In the genomic region with DNA sequence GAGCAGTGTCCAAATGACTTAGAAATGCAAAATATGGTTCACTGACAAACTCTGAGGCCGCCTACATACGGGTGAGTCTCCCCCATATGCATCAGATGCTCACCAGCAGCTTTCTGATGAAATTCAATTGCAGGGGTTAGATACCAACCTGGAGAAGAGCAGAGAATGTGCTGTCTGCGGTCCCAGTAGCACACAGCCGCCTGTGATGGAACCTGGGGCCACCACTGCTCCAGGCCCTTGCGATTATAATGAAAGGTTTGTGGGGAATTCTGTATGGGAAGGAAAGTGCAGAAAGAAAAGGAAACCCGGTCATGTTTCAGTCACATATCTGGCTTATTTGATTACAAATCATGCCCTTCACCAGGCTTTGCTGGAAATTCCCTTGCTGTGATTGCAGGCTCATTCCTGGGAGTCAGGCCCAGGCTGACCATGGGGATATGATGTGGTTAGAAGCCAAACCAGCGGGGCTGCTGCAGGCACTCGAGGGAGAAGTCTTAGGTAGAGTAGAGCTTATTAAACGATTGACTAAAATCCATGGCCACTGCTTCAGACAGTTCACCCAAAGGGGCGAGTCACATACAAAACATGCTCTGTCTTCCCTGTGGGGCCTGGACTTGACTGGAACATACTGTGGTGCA, we compare ENCODE assay signal across 1 cellular context.
TF ChIP-seq lines count a peak whose summit lies in the region.

No MANE protein-coding gene starts in this region.

TF ChIP-seq in WTC11, 78 proteins besides CTCF, POLR2A, EP300 and RAD21 (continued from another document):
- TF ChIP-seq, protein P1, sequence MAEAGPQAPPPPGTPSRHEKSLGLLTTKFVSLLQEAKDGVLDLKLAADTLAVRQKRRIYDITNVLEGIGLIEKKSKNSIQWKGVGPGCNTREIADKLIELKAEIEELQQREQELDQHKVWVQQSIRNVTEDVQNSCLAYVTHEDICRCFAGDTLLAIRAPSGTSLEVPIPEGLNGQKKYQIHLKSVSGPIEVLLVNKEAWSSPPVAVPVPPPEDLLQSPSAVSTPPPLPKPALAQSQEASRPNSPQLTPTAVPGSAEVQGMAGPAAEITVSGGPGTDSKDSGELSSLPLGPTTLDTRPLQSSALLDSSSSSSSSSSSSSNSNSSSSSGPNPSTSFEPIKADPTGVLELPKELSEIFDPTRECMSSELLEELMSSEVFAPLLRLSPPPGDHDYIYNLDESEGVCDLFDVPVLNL (CRISPR knock-in tag; IDR thresholded peaks at IDR 0.05; ENCODE audit: borderline replicate concordance, low read depth): no peak
- TF ChIP-seq ZNF396 (CRISPR knock-in tag; IDR thresholded peaks at IDR 0.05; ENCODE audit: borderline replicate concordance) (no peak), MXD4 (CRISPR knock-in tag; IDR thresholded peaks at IDR 0.05; ENCODE audit: borderline replicate concordance) (no peak), ZBTB21 (CRISPR knock-in tag; IDR thresholded peaks at IDR 0.05; ENCODE audit: borderline replicate concordance) (no peak), SOX15 (CRISPR knock-in tag; IDR thresholded peaks at IDR 0.05) (no peak)
- TF ChIP-seq, protein P2, sequence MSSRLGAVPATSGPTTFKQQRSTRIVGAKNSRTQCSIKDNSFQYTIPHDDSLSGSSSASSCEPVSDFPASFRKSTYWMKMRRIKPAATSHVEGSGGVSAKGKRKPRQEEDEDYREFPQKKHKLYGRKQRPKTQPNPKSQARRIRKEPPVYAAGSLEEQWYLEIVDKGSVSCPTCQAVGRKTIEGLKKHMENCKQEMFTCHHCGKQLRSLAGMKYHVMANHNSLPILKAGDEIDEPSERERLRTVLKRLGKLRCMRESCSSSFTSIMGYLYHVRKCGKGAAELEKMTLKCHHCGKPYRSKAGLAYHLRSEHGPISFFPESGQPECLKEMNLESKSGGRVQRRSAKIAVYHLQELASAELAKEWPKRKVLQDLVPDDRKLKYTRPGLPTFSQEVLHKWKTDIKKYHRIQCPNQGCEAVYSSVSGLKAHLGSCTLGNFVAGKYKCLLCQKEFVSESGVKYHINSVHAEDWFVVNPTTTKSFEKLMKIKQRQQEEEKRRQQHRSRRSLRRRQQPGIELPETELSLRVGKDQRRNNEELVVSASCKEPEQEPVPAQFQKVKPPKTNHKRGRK (CRISPR knock-in tag; IDR thresholded peaks at IDR 0.05; ENCODE audit: borderline replicate concordance): no peak
- TF ChIP-seq, protein P3, sequence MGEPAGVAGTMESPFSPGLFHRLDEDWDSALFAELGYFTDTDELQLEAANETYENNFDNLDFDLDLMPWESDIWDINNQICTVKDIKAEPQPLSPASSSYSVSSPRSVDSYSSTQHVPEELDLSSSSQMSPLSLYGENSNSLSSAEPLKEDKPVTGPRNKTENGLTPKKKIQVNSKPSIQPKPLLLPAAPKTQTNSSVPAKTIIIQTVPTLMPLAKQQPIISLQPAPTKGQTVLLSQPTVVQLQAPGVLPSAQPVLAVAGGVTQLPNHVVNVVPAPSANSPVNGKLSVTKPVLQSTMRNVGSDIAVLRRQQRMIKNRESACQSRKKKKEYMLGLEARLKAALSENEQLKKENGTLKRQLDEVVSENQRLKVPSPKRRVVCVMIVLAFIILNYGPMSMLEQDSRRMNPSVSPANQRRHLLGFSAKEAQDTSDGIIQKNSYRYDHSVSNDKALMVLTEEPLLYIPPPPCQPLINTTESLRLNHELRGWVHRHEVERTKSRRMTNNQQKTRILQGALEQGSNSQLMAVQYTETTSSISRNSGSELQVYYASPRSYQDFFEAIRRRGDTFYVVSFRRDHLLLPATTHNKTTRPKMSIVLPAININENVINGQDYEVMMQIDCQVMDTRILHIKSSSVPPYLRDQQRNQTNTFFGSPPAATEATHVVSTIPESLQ (CRISPR knock-in tag; IDR thresholded peaks at IDR 0.05): no peak
TF ChIP-seq in WTC11: peak in this region for 0.
